Comparison of ENCODE assay signal across 1 cellular context in the genomic region with DNA sequence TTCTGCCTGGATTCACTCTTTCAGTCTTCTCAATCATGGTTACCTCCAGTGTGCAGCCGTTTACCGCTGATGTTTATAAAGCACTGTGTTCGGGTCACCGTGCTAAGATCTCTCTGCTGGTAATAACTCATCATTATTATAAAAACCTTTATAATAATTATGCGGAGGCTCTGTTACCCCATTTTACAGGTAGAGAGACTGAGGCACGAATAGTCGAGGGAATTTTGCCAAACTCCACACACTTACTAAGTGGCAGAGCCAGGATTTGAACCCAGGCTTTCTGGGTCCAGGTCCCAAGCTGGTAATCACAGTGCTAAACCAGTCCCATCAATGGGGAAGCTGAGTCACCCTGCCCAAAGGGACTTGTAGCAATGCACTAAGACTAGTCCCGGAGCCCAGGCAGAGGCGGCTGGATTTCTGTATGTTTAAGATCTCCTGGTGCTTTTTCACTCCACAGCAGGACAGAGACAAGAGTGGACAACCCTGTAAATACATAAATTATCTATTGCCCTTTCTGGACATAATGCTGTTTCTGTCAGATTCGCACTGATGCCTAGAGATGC.
TF ChIP-seq lines count a peak whose summit lies in the region.

No MANE protein-coding gene starts in this region.

TF ChIP-seq in A549, 52 proteins besides CTCF, POLR2A, EP300 and RAD21:
- TF ChIP-seq NR3C1 (IDR thresholded peaks at IDR 0.05) (no peak), ZNF302 (CRISPR knock-in tag; IDR thresholded peaks at IDR 0.05) (no peak), HOXB13 (CRISPR knock-in tag; IDR thresholded peaks at IDR 0.05; ENCODE audit: low read depth) (no peak), RARB (CRISPR knock-in tag; IDR thresholded peaks at IDR 0.05) (no peak), MAFK (IDR thresholded peaks at IDR 0.05; ENCODE audit: partially characterized antibody) (no peak), ZSCAN20 (CRISPR knock-in tag; IDR thresholded peaks at IDR 0.05) (no peak), SMC3 (IDR thresholded peaks at IDR 0.05) (no peak), ZFP36 (IDR thresholded peaks at IDR 0.05; ENCODE audit: borderline replicate concordance, partially characterized antibody) (no peak), MAZ (IDR thresholded peaks at IDR 0.05; ENCODE audit: borderline replicate concordance, low read depth, low read length) (no peak), GATA3 (IDR thresholded peaks at IDR 0.05; ENCODE audit: borderline replicate concordance) (no peak), EHF (CRISPR knock-in tag; IDR thresholded peaks at IDR 0.05) (no peak), SREBF2 (IDR thresholded peaks at IDR 0.05) (no peak)
- TF ChIP-seq, protein P1, sequence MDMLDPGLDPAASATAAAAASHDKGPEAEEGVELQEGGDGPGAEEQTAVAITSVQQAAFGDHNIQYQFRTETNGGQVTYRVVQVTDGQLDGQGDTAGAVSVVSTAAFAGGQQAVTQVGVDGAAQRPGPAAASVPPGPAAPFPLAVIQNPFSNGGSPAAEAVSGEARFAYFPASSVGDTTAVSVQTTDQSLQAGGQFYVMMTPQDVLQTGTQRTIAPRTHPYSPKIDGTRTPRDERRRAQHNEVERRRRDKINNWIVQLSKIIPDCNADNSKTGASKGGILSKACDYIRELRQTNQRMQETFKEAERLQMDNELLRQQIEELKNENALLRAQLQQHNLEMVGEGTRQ (IDR thresholded peaks at IDR 0.05), result no peak
- TF ChIP-seq, protein P2, sequence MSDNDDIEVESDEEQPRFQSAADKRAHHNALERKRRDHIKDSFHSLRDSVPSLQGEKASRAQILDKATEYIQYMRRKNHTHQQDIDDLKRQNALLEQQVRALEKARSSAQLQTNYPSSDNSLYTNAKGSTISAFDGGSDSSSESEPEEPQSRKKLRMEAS (IDR thresholded peaks at IDR 0.05), result no peak
- TF ChIP-seq, protein P3, sequence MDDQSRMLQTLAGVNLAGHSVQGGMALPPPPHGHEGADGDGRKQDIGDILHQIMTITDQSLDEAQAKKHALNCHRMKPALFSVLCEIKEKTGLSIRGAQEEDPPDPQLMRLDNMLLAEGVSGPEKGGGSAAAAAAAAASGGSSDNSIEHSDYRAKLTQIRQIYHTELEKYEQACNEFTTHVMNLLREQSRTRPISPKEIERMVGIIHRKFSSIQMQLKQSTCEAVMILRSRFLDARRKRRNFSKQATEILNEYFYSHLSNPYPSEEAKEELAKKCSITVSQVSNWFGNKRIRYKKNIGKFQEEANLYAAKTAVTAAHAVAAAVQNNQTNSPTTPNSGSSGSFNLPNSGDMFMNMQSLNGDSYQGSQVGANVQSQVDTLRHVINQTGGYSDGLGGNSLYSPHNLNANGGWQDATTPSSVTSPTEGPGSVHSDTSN (IDR thresholded peaks at IDR 0.05), result no peak
- TF ChIP-seq, protein P4, sequence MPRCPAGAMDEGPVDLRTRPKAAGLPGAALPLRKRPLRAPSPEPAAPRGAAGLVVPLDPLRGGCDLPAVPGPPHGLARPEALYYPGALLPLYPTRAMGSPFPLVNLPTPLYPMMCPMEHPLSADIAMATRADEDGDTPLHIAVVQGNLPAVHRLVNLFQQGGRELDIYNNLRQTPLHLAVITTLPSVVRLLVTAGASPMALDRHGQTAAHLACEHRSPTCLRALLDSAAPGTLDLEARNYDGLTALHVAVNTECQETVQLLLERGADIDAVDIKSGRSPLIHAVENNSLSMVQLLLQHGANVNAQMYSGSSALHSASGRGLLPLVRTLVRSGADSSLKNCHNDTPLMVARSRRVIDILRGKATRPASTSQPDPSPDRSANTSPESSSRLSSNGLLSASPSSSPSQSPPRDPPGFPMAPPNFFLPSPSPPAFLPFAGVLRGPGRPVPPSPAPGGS (IDR thresholded peaks at IDR 0.05), result no peak
